1 cellular context compared by ENCODE assay signal in the genomic region with DNA sequence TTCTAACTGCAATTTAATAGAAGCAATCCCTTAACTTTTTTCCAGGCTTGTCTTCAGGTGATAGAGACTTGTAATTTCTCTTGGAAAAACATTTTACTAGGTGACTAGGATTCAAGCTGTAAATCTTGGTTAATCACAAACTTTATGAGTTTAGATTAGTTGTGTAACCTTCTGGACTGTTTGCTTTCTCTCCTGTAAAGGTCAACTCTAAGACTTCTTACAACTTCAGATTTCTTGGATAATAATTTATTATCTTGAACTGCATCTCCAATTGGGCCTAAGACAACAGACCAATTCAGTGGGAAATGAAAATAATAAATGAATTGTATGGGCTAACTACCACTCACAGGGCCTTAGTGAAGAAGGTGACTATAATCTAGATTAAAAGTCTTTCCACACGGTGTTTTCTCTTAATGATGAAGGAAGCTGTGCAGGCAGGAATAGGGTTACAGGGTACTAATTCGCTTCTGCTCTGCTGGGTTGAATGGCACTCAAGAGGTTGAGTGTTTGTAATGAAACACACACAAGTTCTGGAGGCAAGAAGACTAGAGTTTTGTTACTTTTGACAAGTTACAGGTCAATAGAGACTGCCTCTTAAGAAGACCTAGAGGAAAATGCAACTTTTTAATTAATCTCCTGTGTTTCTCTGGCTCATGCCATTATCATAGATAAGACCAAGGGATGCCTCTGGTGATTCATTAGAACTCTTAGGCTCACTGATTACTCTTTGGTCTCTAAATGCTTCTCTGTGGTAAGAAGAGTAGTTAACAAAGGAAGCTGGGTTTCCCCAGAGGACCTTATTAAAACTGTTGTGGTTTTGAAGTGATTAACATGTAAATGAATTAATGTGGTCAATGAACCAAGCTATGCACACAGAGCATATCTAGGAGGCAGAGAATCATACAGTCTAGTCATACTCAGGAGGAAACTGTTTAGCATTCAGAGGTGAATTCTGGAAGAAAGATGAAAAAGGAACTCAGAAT.
TF ChIP-seq lines count a peak whose summit lies in the region.

No MANE protein-coding gene starts in this region.

TF ChIP-seq in GM12878, 131 proteins besides CTCF, POLR2A, EP300 and RAD21:
- TF ChIP-seq ZNF217 (IDR thresholded peaks at IDR 0.05): 0 out of 2 replicates have a peak, but pooled peaks have one; percentile 31
- TF ChIP-seq MTA2 (IDR thresholded peaks at IDR 0.05; ENCODE audit: low read depth): peak; percentile 76; the same call in 1 of the 2 replicates
- no peak for TF ChIP-seq NBN (IDR thresholded peaks at IDR 0.05)
- TF ChIP-seq SP1 (IDR thresholded peaks at IDR 0.05; ENCODE audit: low read depth, low read length): no peak
- TF ChIP-seq RFX5 (IDR thresholded peaks at IDR 0.05; ENCODE audit: low read depth, low read length): no peak
- no peak for TF ChIP-seq SMARCA5 (IDR thresholded peaks at IDR 0.05)
- no peak for TF ChIP-seq CREM (IDR thresholded peaks at IDR 0.05; ENCODE audit: low read depth)
